16 cellular contexts compared by ENCODE assay signal in genomic region chr6:56388414-56388752, GRCh38.
"Had no signal": no experiment of that assay in that cellular context is flagged by ENCODE, and none has a peak within 500 bp of the region (broad histone marks: within the 10 kb centered on the region; RNA-seq: fewer than 3 reads in every experiment).

No MANE protein-coding gene starts in this region.

- H3K4me3 Mint-ChIP-seq: activated B cell treated with CpG ODN at 0.5 μM for 24 hours; activated CD4-positive, alpha-beta T cell treated with anti-CD3 and anti-CD28 coated beads, Interleukin-2, amount 10 ng/mL, durations not matched to agents 24 days and 14 days; activated naive CD4-positive, alpha-beta T cell treated with anti-CD3 and anti-CD28 coated beads for 36 hours; activated T-helper 17 cell treated with anti-CD3 and anti-CD28 coated beads, Interleukin-2, amount 50 U/mL, for 72 hours; nephron progenitor cell; T-helper 17 cell had no signal

- H3K9me3 ChIP-seq: colonic mucosa, prostate gland, suprapubic skin, uterus had no signal

- H3K9me3 Mint-ChIP-seq: activated CD4-positive, alpha-beta T cell treated with anti-CD3 and anti-CD28 coated beads, Interleukin-2, amount 10 ng/mL, durations not matched to agents 24 days and 14 days; activated naive CD4-positive, alpha-beta T cell treated with anti-CD3 and anti-CD28 coated beads for 36 hours; activated T-helper 17 cell treated with anti-CD3 and anti-CD28 coated beads, Interleukin-2, amount 50 U/mL, for 72 hours had no signal

- H3K4me1 ChIP-seq: colonic mucosa, prostate gland had no signal

- H3K4me1 Mint-ChIP-seq: activated B cell treated with CpG ODN at 0.5 μM for 24 hours; activated CD4-positive, alpha-beta T cell treated with anti-CD3 and anti-CD28 coated beads, Interleukin-2, amount 10 ng/mL, durations not matched to agents 24 days and 14 days; activated T-helper 17 cell treated with anti-CD3 and anti-CD28 coated beads, Interleukin-2, amount 50 U/mL, for 72 hours; nephron progenitor cell; T-helper 17 cell had no signal

- H3K27me3 ChIP-seq: colonic mucosa, suprapubic skin, uterus had no signal

- H3K27ac Mint-ChIP-seq: activated B cell treated with CpG ODN at 0.5 μM for 24 hours; activated CD4-positive, alpha-beta T cell treated with anti-CD3 and anti-CD28 coated beads, Interleukin-2, amount 10 ng/mL, durations not matched to agents 24 days and 14 days; activated naive CD4-positive, alpha-beta T cell treated with anti-CD3 and anti-CD28 coated beads for 36 hours; activated T-helper 17 cell treated with anti-CD3 and anti-CD28 coated beads, Interleukin-2, amount 50 U/mL, for 72 hours; nephron progenitor cell; T-helper 17 cell had no signal

- DNase-seq: activated B cell treated with CpG ODN at 0.5 μM for 24 hours; activated CD4-positive, alpha-beta T cell treated with anti-CD3 and anti-CD28 coated beads, Interleukin-2, amount 10 ng/mL, durations not matched to agents 24 days and 14 days; activated naive CD4-positive, alpha-beta T cell treated with anti-CD3 and anti-CD28 coated beads for 36 hours; caudate nucleus; colonic mucosa; effector CD4-positive, alpha-beta T cell; mesenchymal stem cell; nephron progenitor cell; stimulated activated CD4-positive, alpha-beta T cell treated with anti-CD3 and anti-CD28 coated beads, Interleukin-12 subunit alpha, Interleukin-12 subunit beta, amount 100 ng/mL, for 4 hours; stimulated activated CD4-positive, alpha-beta T cell treated with anti-CD3 and anti-CD28 coated beads, Interleukin-2, amount 100 ng/mL, for 48 hours; stimulated activated naive CD4-positive, alpha-beta T cell treated with Interleukin-2 at 50 U/mL for 16 hours; T-helper 17 cell; uterus had no signal

- H3K36me3 ChIP-seq: colonic mucosa, prostate gland, suprapubic skin, uterus had no signal

- H3K27ac ChIP-seq: colonic mucosa, prostate gland, suprapubic skin, uterus had no signal

- H3K27me3 Mint-ChIP-seq: activated B cell treated with CpG ODN at 0.5 μM for 24 hours; activated CD4-positive, alpha-beta T cell treated with anti-CD3 and anti-CD28 coated beads, Interleukin-2, amount 10 ng/mL, durations not matched to agents 24 days and 14 days had no signal

- ATAC-seq: activated T-helper 17 cell treated with anti-CD3 and anti-CD28 coated beads, Interleukin-2, amount 50 U/mL, for 72 hours; T-helper 17 cell had no signal

- H3K4me3 ChIP-seq: colonic mucosa, prostate gland, suprapubic skin, uterus had no signal
